Comparison of ENCODE assay signal across 27 cellular contexts in the genomic region with DNA sequence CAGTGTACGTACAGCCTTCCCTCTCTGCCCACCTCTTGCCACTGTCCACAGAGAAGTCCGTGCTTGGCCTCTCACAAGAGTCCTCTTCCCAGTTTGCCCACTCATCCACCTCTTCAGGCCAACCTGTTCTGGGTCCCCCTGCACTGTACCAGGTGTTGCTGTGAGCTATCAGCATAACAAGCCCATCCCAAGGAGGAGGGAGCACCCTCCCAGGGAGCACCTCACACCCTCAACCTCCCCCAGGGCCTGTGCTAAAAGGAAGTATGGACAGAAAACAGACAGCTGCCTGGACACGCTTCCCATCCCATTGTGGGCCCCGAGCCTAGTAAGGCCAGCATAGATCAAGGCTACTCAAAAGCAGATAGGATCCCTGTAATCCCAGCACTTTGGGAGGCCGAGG.
"Had no signal": no experiment of that assay in that cellular context is flagged by ENCODE, and none has a peak within 500 bp of the region (broad histone marks: within the 10 kb centered on the region; RNA-seq: fewer than 3 reads in every experiment).

No MANE protein-coding gene starts in this region.

- H3K4me1 ChIP-seq: left ventricle myocardium inferior, parathyroid adenoma, right atrium auricular region had no signal

- H3K4me1 Mint-ChIP-seq: immature natural killer cell, natural killer cell had no signal

- H3K9me3 ChIP-seq: left ventricle myocardium inferior, neutrophil, right atrium auricular region, suprapubic skin, tibial nerve, upper lobe of left lung, vagina had no signal

- FAIRE-seq: islet of Langerhans, kidney had no signal

- H3K27ac Mint-ChIP-seq: immature natural killer cell; mesothelial cell of epicardium; naive B cell; natural killer cell; stimulated activated naive CD8-positive, alpha-beta T cell treated with anti-CD3 and anti-CD28 coated beads, Interleukin-15, Interleukin-2, amounts not matched to agents 100 ng/mL and 50 ng/mL, for 24 hours had no signal

- H3K79me2 ChIP-seq: parathyroid adenoma had no signal

- H3K27ac ChIP-seq: left ventricle myocardium inferior, neutrophil, parathyroid adenoma, right atrium auricular region, skin epidermis, suprapubic skin, tibial nerve, upper lobe of left lung, vagina had no signal

- H2AFZ ChIP-seq: parathyroid adenoma had no signal

- H3K4me3 Mint-ChIP-seq: immature natural killer cell; mesothelial cell of epicardium; natural killer cell; stimulated activated naive CD8-positive, alpha-beta T cell treated with anti-CD3 and anti-CD28 coated beads, Interleukin-15, Interleukin-2, amounts not matched to agents 100 ng/mL and 50 ng/mL, for 24 hours had no signal

- H3K27me3 ChIP-seq: neutrophil, right atrium auricular region, suprapubic skin, tibial nerve, upper lobe of left lung, vagina had no signal

- H3K9me3 Mint-ChIP-seq: stimulated activated naive CD8-positive, alpha-beta T cell treated with anti-CD3 and anti-CD28 coated beads, Interleukin-15, Interleukin-2, amounts not matched to agents 100 ng/mL and 50 ng/mL, for 24 hours had no signal

- H3K36me3 Mint-ChIP-seq: immature natural killer cell, natural killer cell had no signal

- H3K27me3 Mint-ChIP-seq: naive B cell; stimulated activated naive CD8-positive, alpha-beta T cell treated with anti-CD3 and anti-CD28 coated beads, Interleukin-15, Interleukin-2, amounts not matched to agents 100 ng/mL and 50 ng/mL, for 24 hours had no signal

- H3K36me3 ChIP-seq: left ventricle myocardium inferior, neutrophil, right atrium auricular region, suprapubic skin, tibial nerve, upper lobe of left lung, vagina had no signal

- H3K4me3 ChIP-seq: left ventricle myocardium inferior, lung, right atrium auricular region, skin epidermis, suprapubic skin, tibial nerve, upper lobe of left lung, vagina had no signal

- ATAC-seq: left colon, natural killer cell, sciatic nerve had no signal

- H3K9ac ChIP-seq: parathyroid adenoma had no signal

- DNase-seq: hypothalamus; immature natural killer cell; kidney; left colon; left ventricle myocardium inferior; mesendoderm; naive B cell; natural killer cell; occipital lobe; stimulated activated CD4-positive, alpha-beta T cell treated with anti-CD3 and anti-CD28 coated beads, Interleukin-12 subunit alpha, Interleukin-12 subunit beta, amount 100 ng/mL, for 4 hours; stimulated activated CD4-positive, alpha-beta T cell treated with anti-CD3 and anti-CD28 coated beads, Interleukin-15, amount 100 ng/mL, for 24 hours; stimulated activated CD4-positive, alpha-beta T cell treated with anti-CD3 and anti-CD28 coated beads, Interleukin-2, amount 100 ng/mL, for 24 hours; stimulated activated CD4-positive, alpha-beta T cell treated with anti-CD3 and anti-CD28 coated beads, Interleukin-4, amount 100 ng/mL, for 1 hour; stimulated activated naive CD4-positive, alpha-beta T cell; upper lobe of left lung had no signal
